In the genomic region with DNA sequence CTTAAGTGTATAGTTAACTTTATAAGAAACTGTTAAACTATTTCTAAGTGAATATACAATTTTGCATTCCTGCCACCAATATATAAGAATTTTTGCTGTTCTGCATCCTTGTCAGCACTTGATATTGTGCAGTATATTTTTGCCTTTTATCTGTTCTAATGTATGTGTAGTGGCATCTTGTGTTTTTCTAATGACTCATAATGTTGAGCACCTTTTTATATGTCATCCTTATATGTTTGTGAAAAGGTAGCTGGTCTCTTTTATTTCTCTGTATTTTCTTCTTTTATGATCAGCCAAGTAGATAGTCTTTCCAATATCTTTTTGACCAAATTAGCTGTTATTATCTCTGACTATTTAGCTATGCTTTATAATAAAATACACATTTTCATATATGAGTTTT, we compare ENCODE assay signal across 31 cellular contexts.
"Had no signal": no experiment of that assay in that cellular context is flagged by ENCODE, and none has a peak within 500 bp of the region (broad histone marks: within the 10 kb centered on the region; RNA-seq: fewer than 3 reads in every experiment).

No MANE protein-coding gene starts in this region.

- H3K4me3 Mint-ChIP-seq: activated CD4-positive, alpha-beta memory T cell treated with anti-CD3 and anti-CD28 coated beads for 36 hours; activated CD4-positive, alpha-beta T cell treated with anti-CD3 and anti-CD28 coated beads for 36 hours; activated CD4-positive, alpha-beta T cell treated with anti-CD3 and anti-CD28 coated beads, Interleukin-2, amount 10 ng/mL, durations not matched to agents 24 days and 14 days; activated CD8-positive, alpha-beta memory T cell treated with anti-CD3 and anti-CD28 coated beads, Interleukin-2, amount 10 ng/mL, durations not matched to agents 7 days and 5 days; activated CD8-positive, alpha-beta T cell treated with anti-CD3 and anti-CD28 coated beads, Interleukin-2, amount 10 ng/mL, durations not matched to agents 7 days and 5 days; activated naive CD4-positive, alpha-beta T cell treated with anti-CD3 and anti-CD28 coated beads for 36 hours; activated naive CD4-positive, alpha-beta T cell treated with anti-CD3 and anti-CD28 coated beads, Interleukin-2, amount 50 U/mL, for 24 hours; activated naive CD8-positive, alpha-beta T cell treated with anti-CD3 and anti-CD28 coated beads for 36 hours; activated naive CD8-positive, alpha-beta T cell treated with anti-CD3 and anti-CD28 coated beads, Interleukin-2, amount 50 U/mL, for 24 hours; activated T-helper 1 cell treated with anti-CD3 and anti-CD28 coated beads, Interleukin-12 subunit alpha, Interleukin-12 subunit beta, Interleukin-2, Interleukin-4 antibody, amounts not matched to agents 30 ng/mL and 10 ng/mL and 1 ng/mL, durations not matched to agents 14 hours and 24 hours and 36 hours had no signal

- H3K27me3 Mint-ChIP-seq: activated CD4-positive, alpha-beta memory T cell treated with anti-CD3 and anti-CD28 coated beads for 36 hours; activated CD4-positive, alpha-beta T cell treated with anti-CD3 and anti-CD28 coated beads for 36 hours; activated CD4-positive, alpha-beta T cell treated with anti-CD3 and anti-CD28 coated beads, Interleukin-2, amount 10 ng/mL, durations not matched to agents 24 days and 14 days; activated CD8-positive, alpha-beta memory T cell treated with anti-CD3 and anti-CD28 coated beads, Interleukin-2, amount 10 ng/mL, durations not matched to agents 7 days and 5 days; activated naive CD4-positive, alpha-beta T cell treated with anti-CD3 and anti-CD28 coated beads, Interleukin-2, amount 50 U/mL, for 24 hours; activated naive CD8-positive, alpha-beta T cell treated with anti-CD3 and anti-CD28 coated beads for 36 hours; activated naive CD8-positive, alpha-beta T cell treated with anti-CD3 and anti-CD28 coated beads, Interleukin-2, amount 50 U/mL, for 24 hours had no signal

- H3K4me3 ChIP-seq: adrenal gland, body of pancreas, cardiac muscle cell, colonic mucosa, esophagus squamous epithelium, gastroesophageal sphincter had no signal

- H3K27ac Mint-ChIP-seq: activated CD4-positive, alpha-beta memory T cell treated with anti-CD3 and anti-CD28 coated beads for 36 hours; activated CD4-positive, alpha-beta T cell treated with anti-CD3 and anti-CD28 coated beads for 36 hours; activated CD4-positive, alpha-beta T cell treated with anti-CD3 and anti-CD28 coated beads, Interleukin-2, amount 10 ng/mL, durations not matched to agents 24 days and 14 days; activated CD8-positive, alpha-beta memory T cell treated with anti-CD3 and anti-CD28 coated beads, Interleukin-2, amount 10 ng/mL, durations not matched to agents 7 days and 5 days; activated CD8-positive, alpha-beta T cell treated with anti-CD3 and anti-CD28 coated beads, Interleukin-2, amount 10 ng/mL, durations not matched to agents 7 days and 5 days; activated naive CD4-positive, alpha-beta T cell treated with anti-CD3 and anti-CD28 coated beads for 36 hours; activated naive CD4-positive, alpha-beta T cell treated with anti-CD3 and anti-CD28 coated beads, Interleukin-2, amount 50 U/mL, for 24 hours; activated naive CD8-positive, alpha-beta T cell treated with anti-CD3 and anti-CD28 coated beads for 36 hours; activated naive CD8-positive, alpha-beta T cell treated with anti-CD3 and anti-CD28 coated beads, Interleukin-2, amount 50 U/mL, for 24 hours; activated T-helper 1 cell treated with anti-CD3 and anti-CD28 coated beads, Interleukin-12 subunit alpha, Interleukin-12 subunit beta, Interleukin-2, Interleukin-4 antibody, amounts not matched to agents 30 ng/mL and 10 ng/mL and 1 ng/mL, durations not matched to agents 14 hours and 24 hours and 36 hours; activated T-helper 2 cell treated with anti-CD3 and anti-CD28 coated beads, Interferon-gamma antibody, Interleukin-2, Interleukin-4, amounts not matched to agents 10 μg/mL and 5 μg/mL and 100 μg/mL, durations not matched to agents 14 hours and 24 hours and 36 hours had no signal

- H3K36me3 ChIP-seq: adrenal gland, cardiac muscle cell, colonic mucosa, esophagus squamous epithelium, gastroesophageal sphincter had no signal

- ATAC-seq: activated CD4-positive, alpha-beta T cell treated with anti-CD3 and anti-CD28 coated beads for 36 hours; activated CD8-positive, alpha-beta memory T cell treated with anti-CD3 and anti-CD28 coated beads, Interleukin-2, amount 10 ng/mL, durations not matched to agents 7 days and 5 days; activated CD8-positive, alpha-beta T cell treated with anti-CD3 and anti-CD28 coated beads, Interleukin-2, amount 10 ng/mL, durations not matched to agents 7 days and 5 days; activated naive CD8-positive, alpha-beta T cell treated with anti-CD3 and anti-CD28 coated beads, Interleukin-2, amount 50 U/mL, for 24 hours; body of pancreas; gastroesophageal sphincter had no signal

- DNase-seq: activated CD4-positive, alpha-beta memory T cell treated with anti-CD3 and anti-CD28 coated beads for 36 hours; activated CD4-positive, alpha-beta T cell treated with anti-CD3 and anti-CD28 coated beads for 36 hours; activated CD4-positive, alpha-beta T cell treated with anti-CD3 and anti-CD28 coated beads, Interleukin-2, amount 10 ng/mL, durations not matched to agents 24 days and 14 days; activated CD4-positive, CD25-positive, alpha-beta regulatory T cell; activated CD4-positive, CD25-positive, alpha-beta regulatory T cell treated with anti-CD3 and anti-CD28 coated beads, Interleukin-2, amount 50 U/mL, for 72 hours; activated CD8-positive, alpha-beta memory T cell treated with anti-CD3 and anti-CD28 coated beads, Interleukin-2, amount 10 ng/mL, durations not matched to agents 7 days and 5 days; activated CD8-positive, alpha-beta memory T cell treated with anti-CD3 and anti-CD28 coated beads, Interleukin-2, amount 50 U/mL, for 4 hours; activated CD8-positive, alpha-beta T cell treated with anti-CD3 and anti-CD28 coated beads, Interleukin-2, amount 10 ng/mL, durations not matched to agents 7 days and 5 days; activated effector memory CD4-positive, alpha-beta T cell treated with anti-CD3 and anti-CD28 coated beads, Interleukin-2, amount 50 U/mL, for 16 hours; activated naive CD4-positive, alpha-beta T cell treated with anti-CD3 and anti-CD28 coated beads for 36 hours; activated naive CD8-positive, alpha-beta T cell treated with anti-CD3 and anti-CD28 coated beads for 36 hours; activated naive CD8-positive, alpha-beta T cell treated with anti-CD3 and anti-CD28 coated beads, Interleukin-2, amount 50 U/mL, for 24 hours; activated T-cell treated with anti-CD3 and anti-CD28 coated beads, Interleukin-2, amount 50 U/mL, for 1 hour; activated T-cell treated with anti-CD3 and anti-CD28 coated beads, Interleukin-2, amount 50 U/mL, for 48 hours; adrenal gland; amygdala; body of pancreas; central memory CD4-positive, alpha-beta T cell; cerebellar nuclear complex; colonic mucosa; effector CD8-positive, alpha-beta T cell; esophagus squamous epithelium; foreskin melanocyte; head of caudate nucleus; T-helper 2 cell had no signal

- H3K9me3 ChIP-seq: body of pancreas, colonic mucosa, esophagus squamous epithelium, gastroesophageal sphincter had no signal

- H3K4me1 ChIP-seq: adrenal gland, body of pancreas, colonic mucosa, esophagus squamous epithelium, gastroesophageal sphincter had no signal

- H3K27ac ChIP-seq: adrenal gland, body of pancreas, cardiac muscle cell, colonic mucosa, epithelial cell of prostate, esophagus squamous epithelium, gastroesophageal sphincter had no signal

- H3K36me3 Mint-ChIP-seq: activated CD8-positive, alpha-beta memory T cell treated with anti-CD3 and anti-CD28 coated beads, Interleukin-2, amount 10 ng/mL, durations not matched to agents 7 days and 5 days; activated naive CD8-positive, alpha-beta T cell treated with anti-CD3 and anti-CD28 coated beads for 36 hours had no signal

- H3K9me3 Mint-ChIP-seq: activated CD4-positive, alpha-beta memory T cell treated with anti-CD3 and anti-CD28 coated beads for 36 hours; activated CD4-positive, alpha-beta T cell treated with anti-CD3 and anti-CD28 coated beads, Interleukin-2, amount 10 ng/mL, durations not matched to agents 24 days and 14 days; activated naive CD8-positive, alpha-beta T cell treated with anti-CD3 and anti-CD28 coated beads, Interleukin-2, amount 50 U/mL, for 24 hours; activated T-helper 1 cell treated with anti-CD3 and anti-CD28 coated beads, Interleukin-12 subunit alpha, Interleukin-12 subunit beta, Interleukin-2, Interleukin-4 antibody, amounts not matched to agents 30 ng/mL and 10 ng/mL and 1 ng/mL, durations not matched to agents 14 hours and 24 hours and 36 hours; activated T-helper 2 cell treated with anti-CD3 and anti-CD28 coated beads, Interferon-gamma antibody, Interleukin-2, Interleukin-4, amounts not matched to agents 10 μg/mL and 5 μg/mL and 100 μg/mL, durations not matched to agents 14 hours and 24 hours and 36 hours had no signal

- H3K27me3 ChIP-seq: adrenal gland, body of pancreas, cardiac muscle cell, colonic mucosa, esophagus squamous epithelium, gastroesophageal sphincter had no signal

- H3K4me1 Mint-ChIP-seq: activated CD4-positive, alpha-beta T cell treated with anti-CD3 and anti-CD28 coated beads for 36 hours; activated CD4-positive, alpha-beta T cell treated with anti-CD3 and anti-CD28 coated beads, Interleukin-2, amount 10 ng/mL, durations not matched to agents 24 days and 14 days; activated CD8-positive, alpha-beta memory T cell treated with anti-CD3 and anti-CD28 coated beads, Interleukin-2, amount 10 ng/mL, durations not matched to agents 7 days and 5 days; activated naive CD4-positive, alpha-beta T cell treated with anti-CD3 and anti-CD28 coated beads, Interleukin-2, amount 50 U/mL, for 24 hours; activated naive CD8-positive, alpha-beta T cell treated with anti-CD3 and anti-CD28 coated beads for 36 hours; activated naive CD8-positive, alpha-beta T cell treated with anti-CD3 and anti-CD28 coated beads, Interleukin-2, amount 50 U/mL, for 24 hours had no signal
